In genomic region chr7:157152391-157152937, GRCh38 we compare ENCODE assay signal across 35 cellular contexts. TPM values are rescaled to one million over a fixed set of nuclear protein-coding genes. Genes with fewer than 3 reads are reported as not detected.
DNase-seq lines count a peak whose midpoint lies in the region; ATAC-seq, FAIRE-seq and TF ChIP-seq lines count a peak whose summit lies in the region.
"Had no signal": no experiment of that assay in that cellular context is flagged by ENCODE, and none has a peak within 500 bp of the region (broad histone marks: within the 10 kb centered on the region; RNA-seq: fewer than 3 reads in every experiment).

No MANE protein-coding gene starts in this region.

- H3K9me3 Mint-ChIP-seq in IgD-negative memory B cell = no peaks in the 10 kb centered on the region
- H3K9me3 Mint-ChIP-seq: activated naive CD4-positive, alpha-beta T cell treated with anti-CD3 and anti-CD28 coated beads, Interleukin-2, amount 50 U/mL, for 24 hours; naive B cell; stimulated activated naive CD8-positive, alpha-beta T cell treated with anti-CD3 and anti-CD28 coated beads, Interleukin-15, amount 100 ng/mL, for 72 hours had no signal

- no peak overlapping the region for H3K4me2 ChIP-seq in mesendoderm (ENCODE audit: low read length)

- no peak overlapping the region for H2BK15ac ChIP-seq in mesendoderm (replicated peaks; ENCODE audit: low read depth)

- H3K23ac ChIP-seq in mesendoderm (ENCODE audit: low read length) = no peak overlapping the region

- WGBS in mesendoderm (ENCODE audit: extremely low coverage, insufficient coverage, low lambda C conversion rate) = no CpG with 5 or more reads among the region's 9 CpGs

- H3K36me3 ChIP-seq in bronchial epithelial cell (ENCODE audit: control insufficient read depth, insufficient read depth, low read length) (peaks cover 2% of the 10 kb centered on the region), mesendoderm (ENCODE audit: control insufficient read depth, insufficient read depth, low read length) (no peaks in the 10 kb centered on the region)
- H3K36me3 ChIP-seq in effector memory CD4-positive, alpha-beta T cell (ENCODE audit: control insufficient read depth, insufficient read depth, low read length) = no peaks in the 10 kb centered on the region
- H3K36me3 ChIP-seq: cardiac muscle cell, colonic mucosa, prostate gland, thoracic aorta, vagina had no signal

- TF ChIP-seq CTCF in C4-2B (conservative IDR thresholded peaks at IDR 0.05) (no peak), bronchial epithelial cell (IDR thresholded peaks at IDR 0.05; ENCODE audit: insufficient read depth, low read length, severe bottlenecking) (no peak)

- no peaks in the 10 kb centered on the region for H3K27me3 Mint-ChIP-seq in IgD-negative memory B cell
- H3K27me3 Mint-ChIP-seq: activated naive CD4-positive, alpha-beta T cell treated with anti-CD3 and anti-CD28 coated beads, Interleukin-2, amount 50 U/mL, for 24 hours; naive B cell; stimulated activated naive CD8-positive, alpha-beta T cell treated with anti-CD3 and anti-CD28 coated beads, Interleukin-15, amount 100 ng/mL, for 72 hours had no signal

- H3K9me3 ChIP-seq in effector memory CD4-positive, alpha-beta T cell (ENCODE audit: control insufficient read depth, low read length) = no peaks in the 10 kb centered on the region
- H3K9me3 ChIP-seq: BE2C, colonic mucosa, heart left ventricle, prostate gland, thoracic aorta, vagina had no signal

- no peak overlapping the region for H2BK5ac ChIP-seq in mesendoderm (ENCODE audit: low read length)

- H3K9ac ChIP-seq in mesendoderm (ENCODE audit: low read length) = peak overlapping the region; percentile 7

- H3K27ac Mint-ChIP-seq in IgD-negative memory B cell = peak overlapping the region in 2 of 3 donors; percentile 40 to 80
- H3K27ac Mint-ChIP-seq: activated naive CD4-positive, alpha-beta T cell treated with anti-CD3 and anti-CD28 coated beads, Interleukin-2, amount 50 U/mL, for 24 hours had no signal

- H3K56ac ChIP-seq in mesendoderm (ENCODE audit: low read length) = no peak overlapping the region

- H3K4me3 ChIP-seq in bronchial epithelial cell (ENCODE audit: low read depth, low read length) = no peak overlapping the region
- no peak overlapping the region for H3K4me3 ChIP-seq in mesendoderm (ENCODE audit: low read length)
- no peak overlapping the region for H3K4me3 ChIP-seq in effector memory CD4-positive, alpha-beta T cell (ENCODE audit: insufficient read depth, low read depth, low read length, poor library complexity, severe bottlenecking)
- H3K4me3 ChIP-seq: cardiac muscle cell, colonic mucosa, heart left ventricle, prostate gland, thoracic aorta, vagina had no signal

- ATAC-seq in HG03571 (IDR thresholded peaks at IDR 0.05; ENCODE audit: unreplicated experiment) (no peak), GM18502 (IDR thresholded peaks at IDR 0.05; ENCODE audit: poor library complexity, unreplicated experiment) (no peak)
- ATAC-seq: esophagus mucosa, HCT116, heart left ventricle, sciatic nerve had no signal

- peaks cover 78% of the 10 kb centered on the region for H3K79me2 ChIP-seq in mesendoderm (ENCODE audit: control insufficient read depth, insufficient read depth, low read length)

- H3K4me1 Mint-ChIP-seq in IgD-negative memory B cell = peaks cover 32 to 46% (median 41%) of the 10 kb centered on the region in 3 donors

- no peak overlapping the region for H4K8ac ChIP-seq in mesendoderm (ENCODE audit: low read depth, low read length)

- peak overlapping the region; percentile 64 for H3K27ac ChIP-seq in C4-2B
- H3K27ac ChIP-seq in mesendoderm (ENCODE audit: low read depth, low read length) = no peak overlapping the region
- no peak overlapping the region for H3K27ac ChIP-seq in effector memory CD4-positive, alpha-beta T cell (ENCODE audit: insufficient read depth, low read length, poor library complexity, severe bottlenecking)
- H3K27ac ChIP-seq: colonic mucosa, heart left ventricle, prostate gland, thoracic aorta, vagina had no signal

- DNase-seq in bronchial epithelial cell (ENCODE audit: low read depth) (peak; percentile 50), mesendoderm (peak; percentile 62), HuH-7 (ENCODE audit: low spot score) (no peak)
- no peak for DNase-seq in effector memory CD4-positive, alpha-beta T cell
- DNase-seq: ACHN; activated CD4-positive, alpha-beta T cell treated with anti-CD3 and anti-CD28 coated beads, Interleukin-2, amount 50 U/mL, for 4 hours; aorta; BE2C; colonic mucosa; COR-L47; effector CD4-positive, alpha-beta T cell; heart left ventricle; IMR-90; midbrain; naive B cell; NCI-H1092; NCI-H1694 treated with DMSO at 0.1 percent for 48 hours; nucleus accumbens; RPMI8226; stimulated activated CD8-positive, alpha-beta memory T cell treated with anti-CD3 and anti-CD28 coated beads, Interleukin-4, amount 100 ng/mL, for 48 hours; stimulated activated naive CD8-positive, alpha-beta T cell treated with anti-CD3 and anti-CD28 coated beads, Interleukin-15, amount 100 ng/mL, for 72 hours; T-helper 1 cell had no signal

- H3K4ac ChIP-seq in mesendoderm (ENCODE audit: low read depth, low read length) = no peak overlapping the region

- no peak overlapping the region for H2AK5ac ChIP-seq in mesendoderm (ENCODE audit: low read length)

- peaks cover 12% of the 10 kb centered on the region for H3K79me1 ChIP-seq in mesendoderm (ENCODE audit: low read length)

- FAIRE-seq in bronchial epithelial cell (lab: Jason Lieb, UNC) = no peak
- FAIRE-seq: GM12891 had no signal

- H3K4me1 ChIP-seq in mesendoderm (ENCODE audit: control insufficient read depth, low read depth, low read length) = peaks cover 8% of the 10 kb centered on the region
- no peaks in the 10 kb centered on the region for H3K4me1 ChIP-seq in effector memory CD4-positive, alpha-beta T cell (ENCODE audit: control insufficient read depth, insufficient read depth, low read length, poor library complexity, severe bottlenecking)
- H3K4me1 ChIP-seq: colonic mucosa, prostate gland had no signal

- H3K27me3 ChIP-seq in bronchial epithelial cell (ENCODE audit: control insufficient read depth, insufficient read depth, low read length) (no peaks in the 10 kb centered on the region), mesendoderm (ENCODE audit: insufficient read depth, low read length, poor library complexity) (no peaks in the 10 kb centered on the region)
- H3K27me3 ChIP-seq in effector memory CD4-positive, alpha-beta T cell (replicated peaks; ENCODE audit: control insufficient read depth, insufficient read depth, low read length, poor library complexity, severe bottlenecking) = no peaks in the 10 kb centered on the region
- H3K27me3 ChIP-seq: BE2C, cardiac muscle cell, colonic mucosa, heart left ventricle, vagina had no signal

- no peak overlapping the region for H3K18ac ChIP-seq in mesendoderm (ENCODE audit: low read length)

- no peak overlapping the region for H3K4me3 Mint-ChIP-seq in IgD-negative memory B cell
- H3K4me3 Mint-ChIP-seq: activated naive CD4-positive, alpha-beta T cell treated with anti-CD3 and anti-CD28 coated beads, Interleukin-2, amount 50 U/mL, for 24 hours; stimulated activated naive CD8-positive, alpha-beta T cell treated with anti-CD3 and anti-CD28 coated beads, Interleukin-15, amount 100 ng/mL, for 72 hours had no signal

- no peak overlapping the region for H4K5ac ChIP-seq in mesendoderm (ENCODE audit: low read length)

- H2BK120ac ChIP-seq in mesendoderm (ENCODE audit: low read depth, low read length) = no peak overlapping the region

- H3K36me3 Mint-ChIP-seq in IgD-negative memory B cell = peaks cover 3% of the 10 kb centered on the region

RNA-seq across cellular contexts. Expression of gene UBE3C, which starts 13.7 kb away (rescaled TPM):
- polyA plus RNA-seq in IgD-negative memory B cell = 15.1 TPM
- 73.6 and 89.5 TPM in 2 replicates for total RNA-seq in bronchial epithelial cell
- 37.4 TPM for polyA plus RNA-seq in mesendoderm (2013, experiment 1 of 2)
- 37.0 TPM for polyA plus RNA-seq in mesendoderm (2013, experiment 2 of 2)

Comparison
In these comparisons a context has a peak if more than half of its experiments do, and no peak if none do; other contexts are left out.
1. DNase-seq: peak in bronchial epithelial cell (single experiment) and mesendoderm (single experiment); none in HuH-7 (single experiment) and effector memory CD4-positive, alpha-beta T cell (0 of 3).